18 cellular contexts compared by ENCODE assay signal in genomic region chr2:109669731-109670130, GRCh38. TPM values are rescaled to one million over a fixed set of nuclear protein-coding genes. Genes with fewer than 3 reads are reported as not detected.
DNase-seq lines count a peak whose midpoint lies in the region; ATAC-seq, FAIRE-seq and TF ChIP-seq lines count a peak whose summit lies in the region.
"Had no signal": no experiment of that assay in that cellular context is flagged by ENCODE, and none has a peak within 500 bp of the region (broad histone marks: within the 10 kb centered on the region; RNA-seq: fewer than 3 reads in every experiment).

No MANE protein-coding gene starts in this region.

- TF ChIP-seq EP300 in HepG2 (IDR thresholded peaks at IDR 0.05; ENCODE audit: low read depth in 2 of 2, low read length in 2 of 2) (no peak), HepG2 (CRISPR knock-in tag; IDR thresholded peaks at IDR 0.05; ENCODE audit: borderline replicate concordance) (no peak)

- peaks cover 16% of the 10 kb centered on the region for H3K9me3 Mint-ChIP-seq in nephron progenitor cell
- no peaks in the 10 kb centered on the region for H3K9me3 Mint-ChIP-seq in stimulated activated memory B cell treated with anti-CD40 and anti-IgM and Interleukin-4, amounts not matched to agents 10 μg/mL and 1 μg/mL and 100 μg/mL, for 72 hours
- H3K9me3 Mint-ChIP-seq: CD4-positive, alpha-beta memory T cell had no signal

- 69% methylated on average over 10 of the region's 11 CpGs for WGBS in HepG2 (ENCODE audit: low lambda C conversion rate)
- 80% methylated on average over 3 of the region's 11 CpGs for WGBS in right lobe of liver (ENCODE audit: insufficient coverage, low coverage, low lambda C conversion rate, missing lambda C conversion rate)

- POLR2A ChIA-PET in HepG2 (lab: Yijun Ruan, JAX) = no interaction called here

- in situ Hi-C loops in HepG2 (cut with HindIII; ENCODE audit: extremely low pct_ligation_motif_present, low pct_unique_long_range_greater_than_20kb) = no loop called here

- H3K36me3 Mint-ChIP-seq in nephron progenitor cell (ENCODE audit: low read depth) = no peaks in the 10 kb centered on the region
- H3K36me3 Mint-ChIP-seq in stimulated activated memory B cell treated with anti-CD40 and anti-IgM and Interleukin-4, amounts not matched to agents 10 μg/mL and 1 μg/mL and 100 μg/mL, for 72 hours = no peaks in the 10 kb centered on the region
- H3K36me3 Mint-ChIP-seq: CD14-positive monocyte; CD4-positive, alpha-beta memory T cell had no signal

- no peak overlapping the region for H3K4me3 Mint-ChIP-seq in nephron progenitor cell
- no peak overlapping the region for H3K4me3 Mint-ChIP-seq in stimulated activated memory B cell treated with anti-CD40 and anti-IgM and Interleukin-4, amounts not matched to agents 10 μg/mL and 1 μg/mL and 100 μg/mL, for 72 hours
- H3K4me3 Mint-ChIP-seq: CD14-positive monocyte; CD4-positive, alpha-beta memory T cell; GM23338 had no signal

- no peak overlapping the region for H3K4me3 ChIP-seq in HepG2 (replicated peaks in 1 of 3; ENCODE audit: insufficient read depth in 1 of 3, low read depth in 2 of 3, low read length in 3 of 3)
- H3K4me3 ChIP-seq in right lobe of liver = no peak overlapping the region
- H3K4me3 ChIP-seq: BLaER1, GM23338 had no signal

- TF ChIP-seq POLR2A in HepG2 (IDR thresholded peaks at IDR 0.05; ENCODE audit: insufficient read depth in 1 of 2, low read depth in 2 of 2, low read length in 2 of 2) (no peak), right lobe of liver (IDR thresholded peaks at IDR 0.05) (no peak)

- no peak overlapping the region for H3K9ac ChIP-seq in HepG2 (ENCODE audit: insufficient read depth, low read depth, low read length)
- H3K9ac ChIP-seq: BLaER1 had no signal

- H3K27ac ChIP-seq in HepG2 (ENCODE audit: extremely low read length, insufficient read depth, low read length) = no peak overlapping the region
- no peak overlapping the region for H3K27ac ChIP-seq in right lobe of liver
- H3K27ac ChIP-seq: BLaER1, HL-60 had no signal

- H3K36me3 ChIP-seq in HepG2 (replicated peaks in 1 of 2; ENCODE audit: control insufficient read depth in 1 of 2, insufficient read depth in 2 of 2, low read length in 2 of 2) (no peaks in the 10 kb centered on the region), right lobe of liver (no peaks in the 10 kb centered on the region)
- H3K36me3 ChIP-seq: BLaER1 had no signal

- H3K27me3 Mint-ChIP-seq in nephron progenitor cell (ENCODE audit: low read depth, poor library complexity) = peaks cover 7% of the 10 kb centered on the region
- H3K27me3 Mint-ChIP-seq in stimulated activated memory B cell treated with anti-CD40 and anti-IgM and Interleukin-4, amounts not matched to agents 10 μg/mL and 1 μg/mL and 100 μg/mL, for 72 hours = no peaks in the 10 kb centered on the region

- no peak for FAIRE-seq in HepG2 (lab: Jason Lieb, UNC)
- FAIRE-seq: H54 had no signal

- H3K79me2 ChIP-seq in HepG2 (ENCODE audit: insufficient read depth, low read length) = no peaks in the 10 kb centered on the region

- intact Hi-C loops in HepG2 (cut with micrococcal nuclease; ENCODE audit: unreplicated experiment) = no loop called here
- intact Hi-C loops in right lobe of liver (cut with DNase I) = no loop called here

- no TSS peak for BruUV-seq in HepG2 (replicated peaks; lab: Mats Ljungman, UMichigan)

- DNase-seq in HepG2 (ENCODE audit: low spot score) (no peak), right lobe of liver (no peak), nephron progenitor cell (no peak), NCI-H2196 (lab: John Stamatoyannopoulos, UW; ENCODE audit: unreplicated experiment) (no peak)
- DNase-seq in activated CD4-positive, alpha-beta T cell treated with anti-CD3 and anti-CD28 coated beads for 1 hour = no peak
- DNase-seq: 8988T; Calu3; CD4-positive, alpha-beta memory T cell; DMS79 treated with DMSO at 0.1 percent for 48 hours; GF-D8; HCEC 1CT had no signal

- H4K20me1 ChIP-seq in HepG2 (ENCODE audit: insufficient read depth, low read length) = no peaks in the 10 kb centered on the region
- H4K20me1 ChIP-seq: BLaER1 had no signal

- H3K27me3 ChIP-seq in HepG2 (ENCODE audit: control insufficient read depth in 1 of 2, insufficient read depth in 2 of 2, low read length in 2 of 2) (no peaks in the 10 kb centered on the region), right lobe of liver (no peaks in the 10 kb centered on the region)
- H3K27me3 ChIP-seq: BLaER1 had no signal

- TF ChIP-seq CTCF in HepG2 (CRISPR knock-in tag; IDR thresholded peaks at IDR 0.05) (no peak), right lobe of liver (IDR thresholded peaks at IDR 0.05) (no peak), nephron progenitor cell (IDR thresholded peaks at IDR 0.05) (no peak)

- no peaks in the 10 kb centered on the region for H3K4me1 Mint-ChIP-seq in nephron progenitor cell
- H3K4me1 Mint-ChIP-seq in stimulated activated memory B cell treated with anti-CD40 and anti-IgM and Interleukin-4, amounts not matched to agents 10 μg/mL and 1 μg/mL and 100 μg/mL, for 72 hours = no peaks in the 10 kb centered on the region
- H3K4me1 Mint-ChIP-seq: CD14-positive monocyte; CD4-positive, alpha-beta memory T cell; GM23338 had no signal

- H3K27ac Mint-ChIP-seq in nephron progenitor cell = peak overlapping the region; percentile 49
- H3K27ac Mint-ChIP-seq in stimulated activated memory B cell treated with anti-CD40 and anti-IgM and Interleukin-4, amounts not matched to agents 10 μg/mL and 1 μg/mL and 100 μg/mL, for 72 hours = no peak overlapping the region
- H3K27ac Mint-ChIP-seq: CD14-positive monocyte; CD4-positive, alpha-beta memory T cell; GM23338 had no signal

- TF ChIP-seq RAD21 in HepG2 (CRISPR knock-in tag; IDR thresholded peaks at IDR 0.05) = no peak

- H3K9me3 ChIP-seq in HepG2 (ENCODE audit: low read length) = no peaks in the 10 kb centered on the region
- H3K9me3 ChIP-seq in right lobe of liver = no peaks in the 10 kb centered on the region
- H3K9me3 ChIP-seq: BLaER1 had no signal

- H2AFZ ChIP-seq in HepG2 (ENCODE audit: low read length) = no peak overlapping the region
- H2AFZ ChIP-seq: GM23338 had no signal

- no peak overlapping the region for H3K4me2 ChIP-seq in HepG2 (ENCODE audit: low read depth, low read length)
- H3K4me2 ChIP-seq: BLaER1, GM23338 had no signal

- CTCF ChIA-PET in HepG2 (lab: Yijun Ruan, JAX; ENCODE audit: low intra/inter-chr PET ratio, low total read pairs) = no interaction called here

- ATAC-seq in HepG2 (0 out of 3 replicates have a peak, but pooled peaks have one; percentile 13), right lobe of liver (no peak), HG02571 (IDR thresholded peaks at IDR 0.05; ENCODE audit: unreplicated experiment) (no peak)
- peak; percentile 43 for ATAC-seq in stimulated activated memory B cell treated with anti-CD40 and anti-IgM and Interleukin-4, amounts not matched to agents 10 μg/mL and 1 μg/mL and 100 μg/mL, for 72 hours
- ATAC-seq: GM23338 had no signal

- H3K4me1 ChIP-seq in HepG2 (ENCODE audit: insufficient read depth, low read length) = peaks cover 25% of the 10 kb centered on the region
- H3K4me1 ChIP-seq in right lobe of liver = no peaks in the 10 kb centered on the region
- H3K4me1 ChIP-seq: BLaER1 had no signal

RNA-seq across cellular contexts. Expression of gene SOWAHC, which starts 55.6 kb away (rescaled TPM):
- total RNA-seq in HepG2 (2016; rRNA removed; fragmentation: Illumina TruSeq; extraction: Trizol) = 22.5 and 24.7 TPM in 2 replicates
- 2.8 and 3.4 TPM in 2 replicates for total RNA-seq in HepG2 (2016; cell fraction: cytosol; rRNA removed; fragmentation: Illumina TruSeq; extraction: Trizol; ENCODE audit: low read depth)
- 23.3 TPM in 2 replicates for total RNA-seq in HepG2 (2016; cell fraction: insoluble cytoplasmic fraction; rRNA removed; fragmentation: Illumina TruSeq; extraction: Trizol)
- total RNA-seq in HepG2 (2016; cell fraction: membrane; rRNA removed; fragmentation: Illumina TruSeq; extraction: Trizol) = 18.1 and 21.3 TPM in 2 replicates
- total RNA-seq in HepG2 (2016; cell fraction: nucleus; rRNA removed; fragmentation: Illumina TruSeq; extraction: Trizol) = 15.8 TPM in 2 replicates
- polyA plus RNA-seq in HepG2 (2011; rRNA removed) = 21.2 and 21.4 TPM in 2 replicates
- 16.7 and 19.2 TPM in 2 replicates for polyA plus RNA-seq in HepG2 (2011; cell fraction: cytosol; rRNA removed)
- polyA plus RNA-seq in HepG2 (2011; cell fraction: nucleus; rRNA removed) = 9.7 and 10.8 TPM in 2 replicates
- polyA plus RNA-seq in HepG2 (2012) = 35.4 and 36.3 TPM in 2 replicates
- 2.6 and 2.8 TPM in 2 replicates for polyA plus RNA-seq in HepG2 (2016; cell fraction: cytosol; fragmentation: Illumina TruSeq; extraction: Trizol; ENCODE audit: low read depth)
- 30.8 and 30.9 TPM in 2 replicates for polyA plus RNA-seq in HepG2 (2016; cell fraction: insoluble cytoplasmic fraction; fragmentation: Illumina TruSeq; extraction: Trizol; ENCODE audit: low read depth)
- polyA plus RNA-seq in HepG2 (2016; cell fraction: membrane; fragmentation: Illumina TruSeq; extraction: Trizol; ENCODE audit: low read depth) = 12.6 and 14.5 TPM in 2 replicates
- 25.4 and 26.3 TPM in 2 replicates for polyA plus RNA-seq in HepG2 (2016; cell fraction: nucleus; fragmentation: Illumina TruSeq; extraction: Trizol; ENCODE audit: insufficient read depth, low read depth)
- polyA minus RNA-seq in HepG2 (2011; rRNA and poly(A)+ RNA removed; ENCODE audit: low replicate concordance) = 8.3 and 28.5 TPM in 2 replicates
- polyA minus RNA-seq in HepG2 (2011; cell fraction: cytosol; rRNA and poly(A)+ RNA removed) = 31.9 and 34.1 TPM in 2 replicates
- 15.5 and 17.7 TPM in 2 replicates for polyA minus RNA-seq in HepG2 (2011; cell fraction: nucleus; rRNA and poly(A)+ RNA removed)
- 10 to 100 TPM; 13.0 to 55.1 (median 34.4) TPM for total RNA-seq in right lobe of liver

RNA-seq across cellular contexts. Expression of gene SEPTIN10, which starts 56.0 kb away (rescaled TPM):
- 67.5 and 99.8 TPM in 2 replicates for total RNA-seq in HepG2 (2016; rRNA removed; fragmentation: Illumina TruSeq; extraction: Trizol)
- 127 and 147 TPM in 2 replicates for total RNA-seq in HepG2 (2016; cell fraction: cytosol; rRNA removed; fragmentation: Illumina TruSeq; extraction: Trizol; ENCODE audit: low read depth)
- total RNA-seq in HepG2 (2016; cell fraction: insoluble cytoplasmic fraction; rRNA removed; fragmentation: Illumina TruSeq; extraction: Trizol) = 68.9 and 96.4 TPM in 2 replicates
- 82.3 and 91.0 TPM in 2 replicates for total RNA-seq in HepG2 (2016; cell fraction: membrane; rRNA removed; fragmentation: Illumina TruSeq; extraction: Trizol)
- total RNA-seq in HepG2 (2016; cell fraction: nucleus; rRNA removed; fragmentation: Illumina TruSeq; extraction: Trizol) = 59.8 and 61.0 TPM in 2 replicates
- 40.3 and 45.8 TPM in 2 replicates for polyA plus RNA-seq in HepG2 (2011; rRNA removed)
- polyA plus RNA-seq in HepG2 (2011; cell fraction: cytosol; rRNA removed) = 21.7 and 32.6 TPM in 2 replicates
- polyA plus RNA-seq in HepG2 (2011; cell fraction: nucleus; rRNA removed) = 33.2 and 41.7 TPM in 2 replicates
- 73.2 and 109 TPM in 2 replicates for polyA plus RNA-seq in HepG2 (2012)
- 13.9 and 14.1 TPM in 2 replicates for polyA plus RNA-seq in HepG2 (2016; cell fraction: cytosol; fragmentation: Illumina TruSeq; extraction: Trizol; ENCODE audit: low read depth)
- polyA plus RNA-seq in HepG2 (2016; cell fraction: insoluble cytoplasmic fraction; fragmentation: Illumina TruSeq; extraction: Trizol; ENCODE audit: low read depth) = 101 and 102 TPM in 2 replicates
- 27.0 and 27.3 TPM in 2 replicates for polyA plus RNA-seq in HepG2 (2016; cell fraction: membrane; fragmentation: Illumina TruSeq; extraction: Trizol; ENCODE audit: low read depth)
- 55.0 TPM in 2 replicates for polyA plus RNA-seq in HepG2 (2016; cell fraction: nucleus; fragmentation: Illumina TruSeq; extraction: Trizol; ENCODE audit: insufficient read depth, low read depth)
- polyA minus RNA-seq in HepG2 (2011; rRNA and poly(A)+ RNA removed; ENCODE audit: low replicate concordance) = 19.0 and 33.7 TPM in 2 replicates
- 67.6 and 75.0 TPM in 2 replicates for polyA minus RNA-seq in HepG2 (2011; cell fraction: cytosol; rRNA and poly(A)+ RNA removed)
- 90.5 and 106 TPM in 2 replicates for polyA minus RNA-seq in HepG2 (2011; cell fraction: nucleus; rRNA and poly(A)+ RNA removed)
- 10 to 100 TPM; 34.6 to 52.8 (median 40.8) TPM for total RNA-seq in right lobe of liver

Comparison
In these comparisons a context has a peak if more than half of its experiments do, and no peak if none do; other contexts are left out.
1. ATAC-seq: peak in HepG2 (single experiment) and stimulated activated memory B cell treated with anti-CD40 and anti-IgM and Interleukin-4, amounts not matched to agents 10 μg/mL and 1 μg/mL and 100 μg/mL, for 72 hours (single experiment); none in right lobe of liver (0 of 4) and HG02571 (single experiment).